16 cellular contexts compared by ENCODE assay signal in the genomic region with DNA sequence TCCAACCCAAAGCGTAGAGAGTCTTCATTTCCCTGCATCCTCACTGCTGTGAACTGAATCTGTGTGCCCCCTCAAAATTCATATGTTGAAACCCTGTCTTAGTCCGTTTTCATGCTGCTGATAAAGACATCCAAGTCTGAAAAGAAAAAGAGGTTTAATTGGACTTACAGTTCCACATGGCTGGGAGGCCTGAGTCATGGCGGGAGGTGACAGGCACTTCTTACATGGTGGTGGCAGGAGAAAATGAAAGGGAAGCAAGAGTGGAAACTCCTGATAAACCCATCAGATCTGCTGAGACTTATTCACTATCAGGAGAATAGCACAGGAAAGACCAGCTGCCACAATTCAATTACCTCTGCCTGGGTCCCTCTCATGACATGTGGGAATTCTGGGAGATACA. TPM values are rescaled to one million over a fixed set of nuclear protein-coding genes. Genes with fewer than 3 reads are reported as not detected.
A peak's percentile ranks its signal among the peaks of the same experiment; 100 is the strongest.
DNase-seq lines count a peak whose midpoint lies in the region; ATAC-seq, FAIRE-seq and TF ChIP-seq lines count a peak whose summit lies in the region.
"Had no signal": no experiment of that assay in that cellular context is flagged by ENCODE, and none has a peak within 500 bp of the region (broad histone marks: within the 10 kb centered on the region; RNA-seq: fewer than 3 reads in every experiment).

No MANE protein-coding gene starts in this region.

- CTCF ChIA-PET in HEK293 (lab: Yijun Ruan, JAX) (interaction anchor here (0.6 to 1.7 kb wide), 4 partner anchors 38 to 147 kb away, joined by 3 to 4 read pairs (median 3); no protein-coding TSS in a partner anchor), K562 (lab: Yijun Ruan, JAX; ENCODE audit: low intra/inter-chr PET ratio) (no interaction called here)

- 4% methylated on average over 3 of the region's 3 CpGs for WGBS in K562 (ENCODE audit: insufficient coverage, low coverage, missing lambda C conversion rate)

- FAIRE-seq in K562 (lab: Jason Lieb, UNC), result no peak
- FAIRE-seq: A204.1, H54 had no signal

- H3K9ac ChIP-seq in K562 (ENCODE audit: insufficient read depth in 1 of 2, low read depth in 2 of 2, low read length in 2 of 2), result no peak overlapping the region
- H3K9ac ChIP-seq: GM23248 had no signal

- no peaks in the 10 kb centered on the region for H3K36me3 ChIP-seq in HEK293 (ENCODE audit: control insufficient read depth in 2 of 2, insufficient read depth in 1 of 2, low read length in 2 of 2)
- H3K36me3 ChIP-seq in K562 (ENCODE audit: control insufficient read depth, insufficient read depth, low read length), result no peaks in the 10 kb centered on the region
- H3K36me3 ChIP-seq: BE2C had no signal

- no peaks in the 10 kb centered on the region for H3K9me1 ChIP-seq in K562 (ENCODE audit: control insufficient read depth, insufficient read depth, low read length)

- no peak for TF ChIP-seq CTCF in HEK293 (tag by site-specific recombination; IDR thresholded peaks at IDR 0.05)
- TF ChIP-seq CTCF in K562 (IDR thresholded peaks at IDR 0.05 in 2 of 3, conservative IDR thresholded peaks at IDR 0.05 in 1 of 3; ENCODE audit: insufficient read depth in 2 of 3, low read depth in 1 of 3, low read length in 3 of 3), result no peak

- intact Hi-C loops in cardiac septum (cut with DNase I), result loop anchor here (2.0 to 10.0 kb wide), 3 partner anchors 115 to 363 kb away; partner anchors contain the start of genes MYH10 and RPL26
- intact Hi-C loops in Right ventricle myocardium superior (cut with DNase I), result no loop called here
- intact Hi-C loops in K562 (cut with micrococcal nuclease), result loop anchor here (2.0 to 10.0 kb wide), 4 partner anchors 147 to 333 kb away; no protein-coding TSS in a partner anchor

- DNase-seq in cardiac septum (ENCODE audit: low spot score) (peak; percentile 24), Right ventricle myocardium superior (no peak), K562 (ENCODE audit: extremely low read depth in 1 of 4, low spot score in 3 of 4) (no peak), GM19240 (ENCODE audit: insufficient read length, low spot score) (no peak)
- DNase-seq in stimulated activated CD8-positive, alpha-beta memory T cell treated with anti-CD3 and anti-CD28 coated beads, Interleukin-4, amount 100 ng/mL, for 48 hours, result peak; percentile 27
- DNase-seq: BE2C, DMS53, GF-D8, GM23248, IMR-90 had no signal

- no peaks in the 10 kb centered on the region for H3K9me3 ChIP-seq in HEK293 (ENCODE audit: control insufficient read depth, insufficient read depth, low read depth, low read length)
- H3K9me3 ChIP-seq in K562 (replicated peaks; ENCODE audit: control insufficient read depth, insufficient read depth, low read depth, low read length), result 0 out of 2 replicates have a peak, but pooled peaks cover 1% of the 10 kb centered on the region
- H3K9me3 ChIP-seq: BE2C had no signal

- no peak for TF ChIP-seq POLR2A in K562 (conservative IDR thresholded peaks at IDR 0.05)

- in situ Hi-C loops in K562 (cut with MboI), result no loop called here

- no peak for TF ChIP-seq RAD21 in K562 (CRISPR knock-in tag; conservative IDR thresholded peaks at IDR 0.05 in 1 of 2, IDR thresholded peaks at IDR 0.05 in 1 of 2)

- no peaks in the 10 kb centered on the region for H3K4me1 ChIP-seq in HEK293 (ENCODE audit: control insufficient read depth, insufficient read depth, low read length)
- peaks cover 0 to 4% of the 10 kb centered on the region in 2 experiments; a peak in 3 of 5 replicates for H3K4me1 ChIP-seq in K562 (replicated peaks in 1 of 2; ENCODE audit: control insufficient read depth in 2 of 2, insufficient read depth in 2 of 2, low read length in 2 of 2)
- H3K4me1 ChIP-seq: BE2C had no signal

- no peaks in the 10 kb centered on the region for H4K20me1 ChIP-seq in K562 (replicated peaks; ENCODE audit: control insufficient read depth, insufficient read depth, low read length)

- no peak overlapping the region for H3K27ac ChIP-seq in HEK293 (ENCODE audit: extremely low read depth, low read depth, low read length)
- no peak overlapping the region for H3K27ac ChIP-seq in K562 (ENCODE audit: extremely low read depth, low read depth, low read length)
- H3K27ac ChIP-seq: C4-2B, GM23248 had no signal

- no TSS peak for BruUV-seq in K562 (replicated peaks; lab: Mats Ljungman, UMichigan)

- no peak overlapping the region for H2AFZ ChIP-seq in K562 (ENCODE audit: low read depth, low read length)
- H2AFZ ChIP-seq: GM23248 had no signal

- POLR2A ChIA-PET in HEK293 (lab: Yijun Ruan, JAX), result no interaction called here
- POLR2A ChIA-PET in K562 (lab: Yijun Ruan, JAX), result interaction anchor here (1.3 kb wide), 1 partner anchor 166 kb away, joined by 3 read pairs; no protein-coding TSS in a partner anchor

- no peak for TF ChIP-seq EP300 in K562 (IDR thresholded peaks at IDR 0.05; ENCODE audit: low read length)

- H3K79me2 ChIP-seq in K562 (ENCODE audit: control insufficient read depth, insufficient read depth, low read length), result no peaks in the 10 kb centered on the region

- no peak overlapping the region for H3K4me2 ChIP-seq in K562 (ENCODE audit: insufficient read depth, low read length)

- H3K4me3 ChIP-seq in HEK293 (ENCODE audit: low read depth, low read length) (no peak overlapping the region), K562 (no peak overlapping the region)
- H3K4me3 ChIP-seq: GM23248 had no signal

- ATAC-seq in Right ventricle myocardium superior (ENCODE audit: poor library complexity) (no peak), K562 (no peak), HG03469 (IDR thresholded peaks at IDR 0.05; ENCODE audit: unreplicated experiment) (no peak)

- peaks cover 4 to 7% of the 10 kb centered on the region in 2 experiments; a peak in 1 of 5 replicates for H3K27me3 ChIP-seq in K562 (ENCODE audit: control insufficient read depth in 2 of 2, insufficient read depth in 2 of 2, low read length in 2 of 2)
- H3K27me3 ChIP-seq: BE2C had no signal

TF ChIP-seq in K562, 482 proteins besides CTCF, POLR2A, EP300 and RAD21 (continues in another document):
- TF ChIP-seq ZC3H11A (IDR thresholded peaks at IDR 0.05; ENCODE audit: low read depth, low read length), result no peak

RNA-seq across cellular contexts. Expression of gene CCDC42, which starts 3.1 kb away (rescaled TPM):
- not detected for total RNA-seq in cardiac septum
- not detected for total RNA-seq in Right ventricle myocardium superior
- not detected in 2 replicates for total RNA-seq in K562 (2011; cell fraction: chromatin; rRNA removed; ENCODE audit: low replicate concordance)
- total RNA-seq in K562 (2011; cell fraction: nucleolus; rRNA removed), result not detected in 2 replicates
- total RNA-seq in K562 (2011; cell fraction: nucleoplasm; rRNA removed), result not detected in 2 replicates
- not detected in 2 replicates for total RNA-seq in K562 (2014; rRNA removed)
- total RNA-seq in K562 (2014; rRNA removed; fragmentation: Illumina TruSeq; extraction: Trizol), result not detected in 2 replicates
- not detected in 2 replicates for total RNA-seq in K562 (2015; rRNA removed; fragmentation: Illumina TruSeq; extraction: Trizol)
- not detected in 2 replicates for total RNA-seq in K562 (2021)
- polyA plus RNA-seq in K562 (2011; rRNA removed), result not detected in 2 replicates
- polyA plus RNA-seq in K562 (2011; cell fraction: cytosol; rRNA removed), result 0.04 TPM in 1 of 2 replicates, not detected in the other
- not detected in 2 replicates for polyA plus RNA-seq in K562 (2011; cell fraction: nucleus; rRNA removed)
- not detected in 2 replicates for polyA plus RNA-seq in K562 (2012)
- not detected in 2 replicates for polyA plus RNA-seq in K562 (2014; fragmentation: Illumina TruSeq; extraction: Trizol)
- not detected for polyA plus RNA-seq in K562 (2014; fragmentation: Nextera tagmentation; extraction: Ambion mirVana)
- not detected in 2 replicates for polyA plus RNA-seq in K562 (2014; rRNA removed)
- polyA minus RNA-seq in K562 (2011; rRNA and poly(A)+ RNA removed), result not detected in 2 replicates
- polyA minus RNA-seq in K562 (2011; cell fraction: cytosol; rRNA and poly(A)+ RNA removed), result not detected in 2 replicates
- polyA minus RNA-seq in K562 (2011; cell fraction: nucleus; rRNA and poly(A)+ RNA removed), result not detected in 2 replicates
- total RNA-seq: GM23248, HT-29, IMR-90 had no signal
- polyA plus RNA-seq: GM23248, IMR-90 had no signal

RNA-seq across cellular contexts. Expression of gene SPDYE4, which starts 10.6 kb away (rescaled TPM):
- total RNA-seq in cardiac septum (not detected), Right ventricle myocardium superior (not detected), K562 (2014; rRNA removed) (not detected in 2 replicates), K562 (2014; rRNA removed; fragmentation: Illumina TruSeq; extraction: Trizol) (not detected in 2 replicates), K562 (2015; rRNA removed; fragmentation: Illumina TruSeq; extraction: Trizol) (not detected in 2 replicates), K562 (2021) (not detected in 2 replicates)
- not detected in 2 replicates for total RNA-seq in K562 (2011; cell fraction: chromatin; rRNA removed; ENCODE audit: low replicate concordance)
- total RNA-seq in K562 (2011; cell fraction: nucleolus; rRNA removed), result not detected in 2 replicates
- total RNA-seq in K562 (2011; cell fraction: nucleoplasm; rRNA removed), result not detected in 2 replicates
- polyA plus RNA-seq in K562 (2011; rRNA removed) (not detected in 2 replicates), K562 (2014; fragmentation: Illumina TruSeq; extraction: Trizol) (not detected in 2 replicates), K562 (2014; fragmentation: Nextera tagmentation; extraction: Ambion mirVana) (not detected), K562 (2014; rRNA removed) (not detected in 2 replicates)
- polyA plus RNA-seq in K562 (2011; cell fraction: cytosol; rRNA removed), result not detected in 2 replicates
- not detected in 2 replicates for polyA plus RNA-seq in K562 (2011; cell fraction: nucleus; rRNA removed)
- polyA plus RNA-seq in K562 (2012), result not detected in 2 replicates
- not detected in 2 replicates for polyA minus RNA-seq in K562 (2011; rRNA and poly(A)+ RNA removed)
- polyA minus RNA-seq in K562 (2011; cell fraction: cytosol; rRNA and poly(A)+ RNA removed), result not detected in 2 replicates
- not detected in 2 replicates for polyA minus RNA-seq in K562 (2011; cell fraction: nucleus; rRNA and poly(A)+ RNA removed)
- total RNA-seq: GM23248, HT-29, IMR-90 had no signal
- polyA plus RNA-seq: GM23248, IMR-90 had no signal

RNA-seq across cellular contexts. Expression of gene MFSD6L, which starts 51.4 kb away (rescaled TPM):
- not detected for total RNA-seq in cardiac septum
- 0.11 TPM for total RNA-seq in Right ventricle myocardium superior
- total RNA-seq in K562 (2011; cell fraction: chromatin; rRNA removed; ENCODE audit: low replicate concordance), result not detected in 2 replicates
- not detected in 2 replicates for total RNA-seq in K562 (2011; cell fraction: nucleolus; rRNA removed)
- not detected in 2 replicates for total RNA-seq in K562 (2011; cell fraction: nucleoplasm; rRNA removed)
- not detected in 2 replicates for total RNA-seq in K562 (2014; rRNA removed)
- not detected in 2 replicates for total RNA-seq in K562 (2014; rRNA removed; fragmentation: Illumina TruSeq; extraction: Trizol)
- total RNA-seq in K562 (2015; rRNA removed; fragmentation: Illumina TruSeq; extraction: Trizol), result not detected in 2 replicates
- not detected in 2 replicates for total RNA-seq in K562 (2021)
- polyA plus RNA-seq in K562 (2011; rRNA removed), result not detected in 2 replicates
- polyA plus RNA-seq in K562 (2011; cell fraction: cytosol; rRNA removed), result not detected in 2 replicates
- polyA plus RNA-seq in K562 (2011; cell fraction: nucleus; rRNA removed), result not detected in 2 replicates
- not detected in 2 replicates for polyA plus RNA-seq in K562 (2012)
- polyA plus RNA-seq in K562 (2014; fragmentation: Illumina TruSeq; extraction: Trizol), result not detected in 2 replicates
- not detected for polyA plus RNA-seq in K562 (2014; fragmentation: Nextera tagmentation; extraction: Ambion mirVana)
- polyA plus RNA-seq in K562 (2014; rRNA removed), result not detected in 2 replicates
- polyA minus RNA-seq in K562 (2011; rRNA and poly(A)+ RNA removed), result not detected in 2 replicates
- not detected in 2 replicates for polyA minus RNA-seq in K562 (2011; cell fraction: cytosol; rRNA and poly(A)+ RNA removed)
- polyA minus RNA-seq in K562 (2011; cell fraction: nucleus; rRNA and poly(A)+ RNA removed), result not detected in 2 replicates
- total RNA-seq: GM23248, HT-29, IMR-90 had no signal
- polyA plus RNA-seq: GM23248, IMR-90 had no signal

Comparison
In these comparisons a context has a peak if more than half of its experiments do, and no peak if none do; other contexts are left out.
1. DNase-seq: peak in cardiac septum (single experiment) and stimulated activated CD8-positive, alpha-beta memory T cell treated with anti-CD3 and anti-CD28 coated beads, Interleukin-4, amount 100 ng/mL, for 48 hours (single experiment); none in Right ventricle myocardium superior (single experiment), K562 (0 of 4) and GM19240 (single experiment).